19 cellular contexts compared by ENCODE assay signal in genomic region chr4:67565284-67565683, GRCh38. TPM values are rescaled to one million over a fixed set of nuclear protein-coding genes. Genes with fewer than 3 reads are reported as not detected.
"Had no signal": no experiment of that assay in that cellular context is flagged by ENCODE, and none has a peak within 500 bp of the region (broad histone marks: within the 10 kb centered on the region; RNA-seq: fewer than 3 reads in every experiment).

No MANE protein-coding gene starts in this region.

- DNase-seq: activated CD4-positive, alpha-beta memory T cell treated with anti-CD3 and anti-CD28 coated beads, Interleukin-2, amount 10 ng/mL, durations not matched to agents 7 days and 5 days; activated CD4-positive, alpha-beta T cell treated with anti-CD3 and anti-CD28 coated beads for 4 hours; activated naive CD4-positive, alpha-beta T cell treated with anti-CD3 and anti-CD28 coated beads, Interleukin-2, amount 10 ng/mL, durations not matched to agents 7 days and 5 days; activated T-cell treated with anti-CD3 and anti-CD28 coated beads, Interleukin-2, amount 50 U/mL, for 24 hours; amniotic stem cell; cerebellar nuclear complex; effector memory CD4-positive, alpha-beta T cell; naive thymus-derived CD8-positive, alpha-beta T cell; retina; stimulated activated CD4-positive, alpha-beta T cell treated with anti-CD3 and anti-CD28 coated beads, Interleukin-4, amount 100 ng/mL, for 1 hour; stimulated activated naive CD8-positive, alpha-beta T cell treated with anti-CD3 and anti-CD28 coated beads, Interleukin-15, Interleukin-2, amounts not matched to agents 100 U/mL and 50 U/mL, for 24 hours; T-helper 17 cell; trophoblast cell had no signal

- H3K9me3 ChIP-seq: gastroesophageal sphincter, suprapubic skin had no signal

- H3K36me3 ChIP-seq: gastroesophageal sphincter, suprapubic skin had no signal

- H3K36me3 Mint-ChIP-seq: naive thymus-derived CD8-positive, alpha-beta T cell; WTC11 had no signal

- H3K4me1 ChIP-seq: gastroesophageal sphincter, suprapubic skin had no signal

- H3K27me3 Mint-ChIP-seq: activated CD4-positive, alpha-beta memory T cell treated with anti-CD3 and anti-CD28 coated beads, Interleukin-2, amount 10 ng/mL, durations not matched to agents 7 days and 5 days; activated naive CD4-positive, alpha-beta T cell treated with anti-CD3 and anti-CD28 coated beads, Interleukin-2, amount 10 ng/mL, durations not matched to agents 7 days and 5 days; activated T-cell treated with anti-CD3 and anti-CD28 coated beads, Interleukin-2, amount 50 U/mL, for 24 hours; dendritic cell treated with granulocyte-macrophage colony-stimulating factor and Interleukin-4, amounts not matched to agents 40 ng/mL and 50 ng/mL, for 4 days; naive thymus-derived CD8-positive, alpha-beta T cell; T-helper 17 cell had no signal

- H3K4me3 Mint-ChIP-seq: activated CD4-positive, alpha-beta memory T cell treated with anti-CD3 and anti-CD28 coated beads, Interleukin-2, amount 10 ng/mL, durations not matched to agents 7 days and 5 days; activated naive CD4-positive, alpha-beta T cell treated with anti-CD3 and anti-CD28 coated beads, Interleukin-2, amount 10 ng/mL, durations not matched to agents 7 days and 5 days; activated T-cell treated with anti-CD3 and anti-CD28 coated beads, Interleukin-2, amount 50 U/mL, for 24 hours; dendritic cell treated with granulocyte-macrophage colony-stimulating factor and Interleukin-4, amounts not matched to agents 40 ng/mL and 50 ng/mL, for 4 days; naive thymus-derived CD8-positive, alpha-beta T cell; T-helper 17 cell; WTC11 had no signal

- H3K27ac ChIP-seq: gastroesophageal sphincter, suprapubic skin had no signal

- H3K4me1 Mint-ChIP-seq: WTC11 had no signal

- H3K27me3 ChIP-seq: gastroesophageal sphincter, suprapubic skin had no signal

- H3K4me3 ChIP-seq: gastroesophageal sphincter, suprapubic skin had no signal

- ATAC-seq: gastroesophageal sphincter; left lobe of liver; naive thymus-derived CD8-positive, alpha-beta T cell; stimulated activated naive CD8-positive, alpha-beta T cell treated with anti-CD3 and anti-CD28 coated beads, Interleukin-15, Interleukin-2, amounts not matched to agents 100 U/mL and 50 U/mL, for 24 hours; T-helper 17 cell; WTC11 had no signal

- H3K27ac Mint-ChIP-seq: activated CD4-positive, alpha-beta memory T cell treated with anti-CD3 and anti-CD28 coated beads, Interleukin-2, amount 10 ng/mL, durations not matched to agents 7 days and 5 days; activated naive CD4-positive, alpha-beta T cell treated with anti-CD3 and anti-CD28 coated beads, Interleukin-2, amount 10 ng/mL, durations not matched to agents 7 days and 5 days; activated T-cell treated with anti-CD3 and anti-CD28 coated beads, Interleukin-2, amount 50 U/mL, for 24 hours; dendritic cell treated with granulocyte-macrophage colony-stimulating factor and Interleukin-4, amounts not matched to agents 40 ng/mL and 50 ng/mL, for 4 days; naive thymus-derived CD8-positive, alpha-beta T cell; WTC11 had no signal

- H3K9me3 Mint-ChIP-seq: activated CD4-positive, alpha-beta memory T cell treated with anti-CD3 and anti-CD28 coated beads, Interleukin-2, amount 10 ng/mL, durations not matched to agents 7 days and 5 days; activated naive CD4-positive, alpha-beta T cell treated with anti-CD3 and anti-CD28 coated beads, Interleukin-2, amount 10 ng/mL, durations not matched to agents 7 days and 5 days; activated T-cell treated with anti-CD3 and anti-CD28 coated beads, Interleukin-2, amount 50 U/mL, for 24 hours; dendritic cell treated with granulocyte-macrophage colony-stimulating factor and Interleukin-4, amounts not matched to agents 40 ng/mL and 50 ng/mL, for 4 days; naive thymus-derived CD8-positive, alpha-beta T cell; WTC11 had no signal

RNA-seq across cellular contexts. Expression of gene STAP1, which starts 6.8 kb away (rescaled TPM):
- total RNA-seq: left lobe of liver, lung microvascular endothelial cell, WTC11 had no signal
